In genomic region chr1:25223471-25223870, GRCh38 we compare ENCODE assay signal across 32 cellular contexts. TPM values are rescaled to one million over a fixed set of nuclear protein-coding genes. Genes with fewer than 3 reads are reported as not detected.
DNase-seq lines count a peak whose midpoint lies in the region; ATAC-seq and TF ChIP-seq lines count a peak whose summit lies in the region.
"Had no signal": no experiment of that assay in that cellular context is flagged by ENCODE, and none has a peak within 500 bp of the region (broad histone marks: within the 10 kb centered on the region; RNA-seq: fewer than 3 reads in every experiment).

No MANE protein-coding gene starts in this region.

- CTCF ChIA-PET in SK-N-SH (lab: Yijun Ruan, JAX) = interaction anchor here (0.8 kb wide), 1 partner anchor 18 kb away, joined by 3 read pairs; no protein-coding TSS in a partner anchor

- in situ Hi-C loops in KBM-7 (cut with MboI; ENCODE audit: low pct_unique_long_range_greater_than_20kb, low sequenced_read_pairs) = no loop called here
- in situ Hi-C loops in gastrocnemius medialis (cut with MboI; ENCODE audit: low sequenced_read_pairs in 4 of 4) = loop anchor here in 3 of 4 donors (10.0 to 25.0 kb wide), 3 partner anchors 536 to 569 kb away; no protein-coding TSS in a partner anchor

- H3K9me2 ChIP-seq in SK-N-SH = no peaks in the 10 kb centered on the region

- H3K4me1 Mint-ChIP-seq in chondrocyte (ENCODE audit: low read depth) = no peaks in the 10 kb centered on the region

- no peak overlapping the region for H3K4me3 Mint-ChIP-seq in chondrocyte (ENCODE audit: unreplicated experiment)
- H3K4me3 Mint-ChIP-seq: activated CD4-positive, alpha-beta T cell treated with anti-CD3 and anti-CD28 coated beads, Interleukin-2, amount 10 ng/mL, durations not matched to agents 24 days and 14 days; activated naive CD8-positive, alpha-beta T cell treated with anti-CD3 and anti-CD28 coated beads, Interleukin-2, amount 50 U/mL, for 24 hours; CD4-positive, alpha-beta T cell had no signal

- no peak overlapping the region for H3K4me2 ChIP-seq in SK-N-SH
- H3K4me2 ChIP-seq: smooth muscle cell had no signal

- no peak overlapping the region for H3K9ac ChIP-seq in SK-N-SH

- H3K27ac ChIP-seq in SK-N-SH (ENCODE audit: low read depth in 2 of 2, low read length in 1 of 2) (no peak overlapping the region), gastrocnemius medialis (no peak overlapping the region)
- H3K27ac ChIP-seq: 22Rv1, dorsolateral prefrontal cortex, Peyer's patch, suprapubic skin, upper lobe of left lung had no signal

- peaks cover 38% of the 10 kb centered on the region for H3K36me3 Mint-ChIP-seq in chondrocyte (ENCODE audit: low read depth)

- peak overlapping the region; percentile 27 for H3K27ac Mint-ChIP-seq in chondrocyte (ENCODE audit: unreplicated experiment)
- H3K27ac Mint-ChIP-seq: activated CD4-positive, alpha-beta T cell treated with anti-CD3 and anti-CD28 coated beads, Interleukin-2, amount 10 ng/mL, durations not matched to agents 24 days and 14 days; activated naive CD8-positive, alpha-beta T cell treated with anti-CD3 and anti-CD28 coated beads, Interleukin-2, amount 50 U/mL, for 24 hours; CD4-positive, alpha-beta T cell had no signal

- H3K4me3 ChIP-seq in SK-N-SH (ENCODE audit: low read depth in 2 of 2, low read length in 1 of 2) (no peak overlapping the region), gastrocnemius medialis (no peak overlapping the region)
- H3K4me3 ChIP-seq: dorsolateral prefrontal cortex, Peyer's patch, smooth muscle cell, suprapubic skin, upper lobe of left lung had no signal

- ATAC-seq in SK-N-SH treated with all-trans-retinoic acid at 6 μM for 48 hours (no peak), gastrocnemius medialis (no peak)
- ATAC-seq: activated naive CD8-positive, alpha-beta T cell treated with anti-CD3 and anti-CD28 coated beads, Interleukin-2, amount 50 U/mL, for 24 hours; left ventricle myocardium superior had no signal

- H3K9me3 ChIP-seq in SK-N-SH (no peaks in the 10 kb centered on the region), gastrocnemius medialis (no peaks in the 10 kb centered on the region)
- H3K9me3 ChIP-seq: Peyer's patch, suprapubic skin, upper lobe of left lung had no signal

- H3F3A ChIP-seq in SK-N-SH (replicated peaks; ENCODE audit: insufficient read depth) = peaks cover 12% of the 10 kb centered on the region

- H3K27me3 ChIP-seq in SK-N-SH (ENCODE audit: insufficient read depth) = no peaks in the 10 kb centered on the region
- no peaks in the 10 kb centered on the region for H3K27me3 ChIP-seq in gastrocnemius medialis
- H3K27me3 ChIP-seq: dorsolateral prefrontal cortex, Peyer's patch, suprapubic skin, upper lobe of left lung had no signal

- no peak for TF ChIP-seq EP300 in SK-N-SH (IDR thresholded peaks at IDR 0.05; ENCODE audit: borderline replicate concordance in 1 of 2, low read depth in 1 of 2, low read length in 1 of 2)

- no peaks in the 10 kb centered on the region for H3K9me3 Mint-ChIP-seq in chondrocyte (ENCODE audit: low read depth)
- H3K9me3 Mint-ChIP-seq: activated CD4-positive, alpha-beta T cell treated with anti-CD3 and anti-CD28 coated beads, Interleukin-2, amount 10 ng/mL, durations not matched to agents 24 days and 14 days; activated naive CD8-positive, alpha-beta T cell treated with anti-CD3 and anti-CD28 coated beads, Interleukin-2, amount 50 U/mL, for 24 hours; CD4-positive, alpha-beta T cell had no signal

- no peaks in the 10 kb centered on the region for H4K20me1 ChIP-seq in SK-N-SH (ENCODE audit: insufficient read depth)

- H2AFZ ChIP-seq in SK-N-SH (ENCODE audit: low read depth) = no peak overlapping the region

- POLR2A ChIA-PET in SK-N-SH (lab: Yijun Ruan, JAX) = no interaction called here

- no peaks in the 10 kb centered on the region for H3K27me3 Mint-ChIP-seq in chondrocyte (ENCODE audit: low read depth)
- H3K27me3 Mint-ChIP-seq: activated CD4-positive, alpha-beta T cell treated with anti-CD3 and anti-CD28 coated beads, Interleukin-2, amount 10 ng/mL, durations not matched to agents 24 days and 14 days; activated naive CD8-positive, alpha-beta T cell treated with anti-CD3 and anti-CD28 coated beads, Interleukin-2, amount 50 U/mL, for 24 hours; CD4-positive, alpha-beta T cell had no signal

- 96% methylated on average over 3 of the region's 3 CpGs for WGBS in SK-N-SH (ENCODE audit: low lambda C conversion rate)

- no peaks in the 10 kb centered on the region for H3K4me1 ChIP-seq in SK-N-SH (ENCODE audit: control insufficient read depth in 1 of 2, insufficient read depth in 2 of 2, low read depth in 1 of 2, low read length in 1 of 2)
- H3K4me1 ChIP-seq in gastrocnemius medialis = no peaks in the 10 kb centered on the region
- H3K4me1 ChIP-seq: Peyer's patch, suprapubic skin, upper lobe of left lung had no signal

- H3K36me3 ChIP-seq in SK-N-SH (replicated peaks in 1 of 2; ENCODE audit: control insufficient read depth in 1 of 2, insufficient read depth in 2 of 2, low read length in 1 of 2) (peaks cover 51 to 53% of the 10 kb centered on the region in 2 experiments), gastrocnemius medialis (peaks cover 4 to 88% of the 10 kb centered on the region in 2 donors)

- no peak for TF ChIP-seq POLR2A in gastrocnemius medialis (IDR thresholded peaks at IDR 0.05)

- TF ChIP-seq CTCF in SK-N-SH (IDR thresholded peaks at IDR 0.05) = no peak
- no peak for TF ChIP-seq CTCF in chondrocyte (IDR thresholded peaks at IDR 0.05)
- no peak for TF ChIP-seq CTCF in gastrocnemius medialis (IDR thresholded peaks at IDR 0.05 in 4 of 5, conservative IDR thresholded peaks at IDR 0.05 in 1 of 5)

- H3K79me2 ChIP-seq in SK-N-SH (ENCODE audit: insufficient read depth) = peaks cover 4% of the 10 kb centered on the region; the same call in 1 of the 2 replicates

- intact Hi-C loops in gastrocnemius medialis (cut with DNase I; ENCODE audit: low total_unique reads) = no loop called here

- no peak for DNase-seq in SK-N-SH
- peak; percentile 20 for DNase-seq in NCI-H226
- DNase-seq in chondrocyte (ENCODE audit: low spot score) = no peak
- peak; percentile 20 for DNase-seq in myocyte (ENCODE audit: low read depth)
- no peak for DNase-seq in inferior parietal cortex (ENCODE audit: extremely low spot score)
- DNase-seq in KBM-7 = no peak
- no peak for DNase-seq in gastrocnemius medialis
- DNase-seq: activated CD4-positive, alpha-beta T cell treated with anti-CD3 and anti-CD28 coated beads, Interleukin-2, amount 10 ng/mL, durations not matched to agents 24 days and 14 days; activated gamma-delta T cell treated with Interleukin-2 at 50 U/mL for 16 hours; activated naive CD8-positive, alpha-beta T cell treated with anti-CD3 and anti-CD28 coated beads, Interleukin-2, amount 50 U/mL, for 24 hours; activated T-cell treated with anti-CD3 and anti-CD28 coated beads, Interleukin-2, amount 50 U/mL, for 48 hours; AML-193; CD4-positive, alpha-beta T cell; DND-41; dorsolateral prefrontal cortex; islet precursor cell; Karpas-422; left ventricle myocardium superior; NCI-H1417 treated with DMSO at 0.1 percent for 48 hours; NCI-H2081; NCI-H2227 treated with DMSO at 0.1 percent for 48 hours; NCI-H69; Peyer's patch; SHP77 treated with DMSO at 0.1 percent for 48 hours; stimulated activated naive CD4-positive, alpha-beta T cell treated with Interleukin-2 at 50 U/mL for 16 hours; T1000; upper lobe of left lung had no signal

- TF ChIP-seq RAD21 in SK-N-SH (IDR thresholded peaks at IDR 0.05; ENCODE audit: low read length) = no peak

TF ChIP-seq in SK-N-SH, 30 proteins besides CTCF, POLR2A, EP300 and RAD21:
- TF ChIP-seq FOSL2 (IDR thresholded peaks at IDR 0.05; ENCODE audit: borderline replicate concordance, low read depth) = peak; percentile 19; the same call in 1 of the 2 replicates
- TF ChIP-seq FOXJ3 (CRISPR knock-in tag; IDR thresholded peaks at IDR 0.05) = no peak

TF ChIP-seq in SK-N-SH treated with all-trans-retinoic acid at 6 μM for 48 hours, 23 proteins besides CTCF, POLR2A, EP300 and RAD21 (continues in another document):
- no peak for TF ChIP-seq RARB (CRISPR knock-in tag; IDR thresholded peaks at IDR 0.05)
- TF ChIP-seq POU6F1 (CRISPR knock-in tag; IDR thresholded peaks at IDR 0.05; ENCODE audit: borderline replicate concordance, low read depth) = no peak

RNA-seq across cellular contexts. Expression of gene SYF2, which starts 8.8 kb away (rescaled TPM):
- 31.1 and 32.3 TPM in 2 replicates for polyA plus RNA-seq in SK-N-SH (2012; rRNA removed)
- 48.7 and 78.4 TPM in 2 replicates for polyA plus RNA-seq in SK-N-SH (2012; cell fraction: cytosol; rRNA removed)
- polyA plus RNA-seq in SK-N-SH (2012; cell fraction: nucleus; rRNA removed) = 13.6 and 15.8 TPM in 2 replicates
- total RNA-seq in chondrocyte (23.2 to 25.9 TPM (median 24.3 TPM) in 3 replicates), myocyte (38.5 and 56.1 TPM in 2 replicates), gastrocnemius medialis (10 to 100 TPM; 49.1 to 67.4 (median 58.3) TPM)
- 31.1 TPM for polyA plus RNA-seq in myocyte (2012)

RNA-seq across cellular contexts. Expression of gene RSRP1, which starts 23.8 kb away (rescaled TPM):
- 126 and 191 TPM in 2 replicates for polyA plus RNA-seq in SK-N-SH (2012; rRNA removed)
- polyA plus RNA-seq in SK-N-SH (2012; cell fraction: cytosol; rRNA removed) = 23.3 and 23.6 TPM in 2 replicates
- polyA plus RNA-seq in SK-N-SH (2012; cell fraction: nucleus; rRNA removed) = 1,161 and 1,530 TPM in 2 replicates
- total RNA-seq in chondrocyte (68.5 to 96.7 TPM (median 76.4 TPM) in 3 replicates), myocyte (83.7 and 87.6 TPM in 2 replicates), gastrocnemius medialis (10 to 100 TPM; 10.3 to 43.0 (median 20.9) TPM)
- 42.5 TPM for polyA plus RNA-seq in myocyte (2012)

RNA-seq across cellular contexts. Expression of gene RHD, which starts 48.8 kb away (rescaled TPM):
- polyA plus RNA-seq in SK-N-SH (2012; rRNA removed) = not detected in 2 replicates
- polyA plus RNA-seq in SK-N-SH (2012; cell fraction: cytosol; rRNA removed) = 0.05 TPM in 1 of 2 replicates, not detected in the other
- not detected in 2 replicates for polyA plus RNA-seq in SK-N-SH (2012; cell fraction: nucleus; rRNA removed)
- total RNA-seq in chondrocyte = not detected in 3 replicates
- not detected in 2 replicates for total RNA-seq in myocyte
- polyA plus RNA-seq in myocyte (2012) = not detected
- total RNA-seq in gastrocnemius medialis = under 1 TPM in 1 of 4 donors, not detected in 3; 0.40 TPM
- total RNA-seq: activated CD4-positive, alpha-beta T cell treated with anti-CD3 and anti-CD28 coated beads, Interleukin-2, amount 10 ng/mL, durations not matched to agents 24 days and 14 days; CD4-positive, alpha-beta T cell; H4; left ventricle myocardium superior; Peyer's patch; smooth muscle cell; suprapubic skin had no signal
- polyA plus RNA-seq: smooth muscle cell had no signal

Comparison
In these comparisons a context has a peak if more than half of its experiments do, and no peak if none do; other contexts are left out.
1. DNase-seq: peak in NCI-H226 (single experiment) and myocyte (single experiment); none in SK-N-SH (single experiment), chondrocyte (single experiment), inferior parietal cortex (single experiment), KBM-7 (single experiment) and gastrocnemius medialis (0 of 2).